8 cellular contexts compared by ENCODE assay signal in genomic region chr7:1533569-1534329, GRCh38. TPM values are rescaled to one million over a fixed set of nuclear protein-coding genes. Genes with fewer than 3 reads are reported as not detected.
DNase-seq lines count a peak whose midpoint lies in the region; ATAC-seq and TF ChIP-seq lines count a peak whose summit lies in the region.

No MANE protein-coding gene starts in this region.

- peaks cover 39% of the 10 kb centered on the region for H3K36me3 Mint-ChIP-seq in activated T-helper 17 cell treated with anti-CD3 and anti-CD28 coated beads, Interleukin-2, amount 50 U/mL, for 72 hours (ENCODE audit: low read depth)

- peaks cover 12% of the 10 kb centered on the region for H3K4me1 Mint-ChIP-seq in activated T-helper 17 cell treated with anti-CD3 and anti-CD28 coated beads, Interleukin-2, amount 50 U/mL, for 72 hours

- TF ChIP-seq CTCF in cardiac muscle cell (IDR thresholded peaks at IDR 0.05; ENCODE audit: low read depth, low read length) = no peak

- H3K36me3 ChIP-seq in cardiac muscle cell (no peaks in the 10 kb centered on the region), skeletal muscle tissue (ENCODE audit: control insufficient read depth in 3 of 3, insufficient read depth in 3 of 3, low read length in 3 of 3) (no peaks in the 10 kb centered on the region)

- peak overlapping the region; percentile 89 for H3K27ac Mint-ChIP-seq in activated T-helper 17 cell treated with anti-CD3 and anti-CD28 coated beads, Interleukin-2, amount 50 U/mL, for 72 hours

- H3K9me3 Mint-ChIP-seq in activated T-helper 17 cell treated with anti-CD3 and anti-CD28 coated beads, Interleukin-2, amount 50 U/mL, for 72 hours = no peaks in the 10 kb centered on the region

- peaks cover 13% of the 10 kb centered on the region for H3K4me1 ChIP-seq in cardiac muscle cell (ENCODE audit: low read depth)
- H3K4me1 ChIP-seq in skeletal muscle tissue (ENCODE audit: control insufficient read depth in 3 of 3, insufficient read depth in 3 of 3, low read length in 3 of 3) = peaks cover 58 to 75% (median 68%) of the 10 kb centered on the region in 3 donors

- H3K27me3 Mint-ChIP-seq in activated T-helper 17 cell treated with anti-CD3 and anti-CD28 coated beads, Interleukin-2, amount 50 U/mL, for 72 hours = no peaks in the 10 kb centered on the region

- ATAC-seq in activated T-helper 17 cell treated with anti-CD3 and anti-CD28 coated beads, Interleukin-2, amount 50 U/mL, for 72 hours (replicated peaks) = peak; percentile 69
- ATAC-seq in GM21717 (IDR thresholded peaks at IDR 0.05; ENCODE audit: unreplicated experiment) = no peak
- ATAC-seq in HG02678 (IDR thresholded peaks at IDR 0.05; ENCODE audit: unreplicated experiment) = no peak

- peak overlapping the region; percentile 80 to 95 (median 92) for H3K9ac ChIP-seq in skeletal muscle tissue (ENCODE audit: low read depth in 1 of 3, low read length in 3 of 3)

- peak overlapping the region; percentile 93 for H3K4me3 Mint-ChIP-seq in activated T-helper 17 cell treated with anti-CD3 and anti-CD28 coated beads, Interleukin-2, amount 50 U/mL, for 72 hours

- DNase-seq in COLO668 (lab: John Stamatoyannopoulos, UW; ENCODE audit: unreplicated experiment) = peak; percentile 20
- peak; percentile 80 for DNase-seq in HPDE6-E6E7 (ENCODE audit: extremely low spot score)
- DNase-seq in cardiac muscle cell (ENCODE audit: low read depth in 1 of 2, low spot score in 1 of 2) = peak; percentile 40 to 52
- DNase-seq in cortex of kidney (lab: John Stamatoyannopoulos, UW) = no peak

- no peaks in the 10 kb centered on the region for H3K9me3 ChIP-seq in cardiac muscle cell (ENCODE audit: low read depth)
- no peaks in the 10 kb centered on the region for H3K9me3 ChIP-seq in skeletal muscle tissue (ENCODE audit: control insufficient read depth in 3 of 3, low read length in 3 of 3)

- no peak overlapping the region for H3K4me3 ChIP-seq in cardiac muscle cell
- peak overlapping the region; percentile 75 to 83 (median 81) for H3K4me3 ChIP-seq in skeletal muscle tissue (ENCODE audit: low read length in 3 of 3)

- H3K27me3 ChIP-seq in cardiac muscle cell (no peaks in the 10 kb centered on the region), skeletal muscle tissue (ENCODE audit: control insufficient read depth in 3 of 3, insufficient read depth in 3 of 3, low read length in 3 of 3) (no peaks in the 10 kb centered on the region)

- H3K27ac ChIP-seq in cardiac muscle cell = no peak overlapping the region
- peak overlapping the region; percentile 100 for H3K27ac ChIP-seq in skeletal muscle tissue (ENCODE audit: low read depth, low read length)

RNA-seq across cellular contexts. Expression of gene MAFK, which starts 3.2 kb away (rescaled TPM):
- 10 to 100 TPM; 40.1 to 41.5 TPM for total RNA-seq in activated T-helper 17 cell treated with anti-CD3 and anti-CD28 coated beads, Interleukin-2, amount 50 U/mL, for 72 hours
- total RNA-seq in cardiac muscle cell (15.6 and 16.2 TPM in 2 replicates), skeletal muscle tissue (6.8 TPM)
- polyA plus RNA-seq in cardiac muscle cell = 3.1 and 4.2 TPM in 2 replicates

RNA-seq across cellular contexts. Expression of gene TMEM184A, which starts 22.3 kb away (rescaled TPM):
- total RNA-seq in activated T-helper 17 cell treated with anti-CD3 and anti-CD28 coated beads, Interleukin-2, amount 50 U/mL, for 72 hours = not detected
- total RNA-seq in cardiac muscle cell (2.8 and 3.0 TPM in 2 replicates), skeletal muscle tissue (not detected)
- polyA plus RNA-seq in cardiac muscle cell = 0.75 and 2.1 TPM in 2 replicates

RNA-seq across cellular contexts. Expression of gene INTS1, which starts 29.6 kb away (rescaled TPM):
- 100 to 1,000 TPM; 116 to 147 TPM for total RNA-seq in activated T-helper 17 cell treated with anti-CD3 and anti-CD28 coated beads, Interleukin-2, amount 50 U/mL, for 72 hours
- 83.2 and 132 TPM in 2 replicates for total RNA-seq in cardiac muscle cell
- 54.5 and 80.8 TPM in 2 replicates for polyA plus RNA-seq in cardiac muscle cell
- total RNA-seq in skeletal muscle tissue = 16.7 TPM

RNA-seq across cellular contexts. Expression of gene PSMG3, which starts 36.1 kb away (rescaled TPM):
- total RNA-seq in activated T-helper 17 cell treated with anti-CD3 and anti-CD28 coated beads, Interleukin-2, amount 50 U/mL, for 72 hours = 10 to 100 TPM; 26.4 to 46.4 TPM
- total RNA-seq in cardiac muscle cell (32.7 and 38.4 TPM in 2 replicates), skeletal muscle tissue (19.3 TPM)
- polyA plus RNA-seq in cardiac muscle cell = 39.2 and 41.2 TPM in 2 replicates
